21 cellular contexts compared by ENCODE assay signal in genomic region chr11:71265559-71266092, GRCh38. TPM values are rescaled to one million over a fixed set of nuclear protein-coding genes. Genes with fewer than 3 reads are reported as not detected.
"Had no signal": no experiment of that assay in that cellular context is flagged by ENCODE, and none has a peak within 500 bp of the region (broad histone marks: within the 10 kb centered on the region; RNA-seq: fewer than 3 reads in every experiment).

No MANE protein-coding gene starts in this region.

- ATAC-seq: activated CD8-positive, alpha-beta T cell treated with anti-CD3 and anti-CD28 coated beads, Interleukin-2, amount 10 ng/mL, durations not matched to agents 7 days and 5 days; left cardiac atrium; naive thymus-derived CD4-positive, alpha-beta T cell had no signal

- H3K79me2 ChIP-seq: hepatocyte had no signal

- H3K9me3 ChIP-seq: colonic mucosa, esophagus muscularis mucosa, prostate gland, tibial artery, uterus had no signal

- H3K4me1 Mint-ChIP-seq: activated CD4-positive, alpha-beta T cell treated with anti-CD3 and anti-CD28 coated beads, Interleukin-2, amount 10 ng/mL, durations not matched to agents 7 days and 5 days; activated naive CD8-positive, alpha-beta T cell treated with anti-CD3 and anti-CD28 coated beads for 36 hours; naive thymus-derived CD4-positive, alpha-beta T cell; neural crest cell had no signal

- H3K4me3 ChIP-seq: colonic mucosa, dorsolateral prefrontal cortex, esophagus muscularis mucosa, hepatocyte, prostate gland, tibial artery, uterus had no signal

- H3K36me3 Mint-ChIP-seq: activated naive CD8-positive, alpha-beta T cell treated with anti-CD3 and anti-CD28 coated beads for 36 hours; naive thymus-derived CD4-positive, alpha-beta T cell had no signal

- H3K27ac Mint-ChIP-seq: activated CD4-positive, alpha-beta T cell treated with anti-CD3 and anti-CD28 coated beads, Interleukin-2, amount 10 ng/mL, durations not matched to agents 7 days and 5 days; activated CD8-positive, alpha-beta T cell treated with anti-CD3 and anti-CD28 coated beads, Interleukin-2, amount 10 ng/mL, durations not matched to agents 7 days and 5 days; activated naive CD8-positive, alpha-beta T cell treated with anti-CD3 and anti-CD28 coated beads for 36 hours; activated T-helper 1 cell treated with anti-CD3 and anti-CD28 coated beads, Interleukin-12 subunit alpha, Interleukin-12 subunit beta, Interleukin-2, Interleukin-4 antibody, amounts not matched to agents 30 ng/mL and 10 ng/mL and 1 ng/mL, durations not matched to agents 14 hours and 24 hours and 36 hours; naive thymus-derived CD4-positive, alpha-beta T cell had no signal

- H2AFZ ChIP-seq: hepatocyte had no signal

- H3K4me1 ChIP-seq: colonic mucosa, esophagus muscularis mucosa, prostate gland, tibial artery, uterus had no signal

- H3K27ac ChIP-seq: colonic mucosa, dorsolateral prefrontal cortex, esophagus muscularis mucosa, hepatocyte, tibial artery, uterus, WERI-Rb-1 had no signal

- H3K9me3 Mint-ChIP-seq: activated CD4-positive, alpha-beta T cell treated with anti-CD3 and anti-CD28 coated beads, Interleukin-2, amount 10 ng/mL, durations not matched to agents 7 days and 5 days; activated naive CD8-positive, alpha-beta T cell treated with anti-CD3 and anti-CD28 coated beads for 36 hours; activated T-helper 1 cell treated with anti-CD3 and anti-CD28 coated beads, Interleukin-12 subunit alpha, Interleukin-12 subunit beta, Interleukin-2, Interleukin-4 antibody, amounts not matched to agents 30 ng/mL and 10 ng/mL and 1 ng/mL, durations not matched to agents 14 hours and 24 hours and 36 hours; naive thymus-derived CD4-positive, alpha-beta T cell; neural crest cell had no signal

- DNase-seq: activated CD4-positive, alpha-beta T cell treated with anti-CD3 and anti-CD28 coated beads, Interleukin-2, amount 10 ng/mL, durations not matched to agents 7 days and 5 days; activated CD4-positive, CD25-positive, alpha-beta regulatory T cell treated with anti-CD3 and anti-CD28 coated beads, Interleukin-2, amount 50 U/mL, for 72 hours; activated CD8-positive, alpha-beta T cell treated with anti-CD3 and anti-CD28 coated beads, Interleukin-2, amount 10 ng/mL, durations not matched to agents 7 days and 5 days; activated naive CD4-positive, alpha-beta T cell; activated naive CD8-positive, alpha-beta T cell treated with anti-CD3 and anti-CD28 coated beads for 36 hours; dorsolateral prefrontal cortex; glutamatergic neuron; left cardiac atrium; naive thymus-derived CD4-positive, alpha-beta T cell; stimulated activated CD4-positive, alpha-beta T cell treated with anti-CD3 and anti-CD28 coated beads, Interleukin-4, amount 100 ng/mL, for 24 hours; stimulated activated naive CD4-positive, alpha-beta T cell treated with Interleukin-2 at 50 U/mL for 16 hours; T-helper 1 cell; tibial artery; uterus; WERI-Rb-1 had no signal

- H3K36me3 ChIP-seq: colonic mucosa, esophagus muscularis mucosa, prostate gland, tibial artery, uterus, WERI-Rb-1 had no signal

- H3K4me3 Mint-ChIP-seq: activated CD4-positive, alpha-beta T cell treated with anti-CD3 and anti-CD28 coated beads, Interleukin-2, amount 10 ng/mL, durations not matched to agents 7 days and 5 days; activated CD8-positive, alpha-beta T cell treated with anti-CD3 and anti-CD28 coated beads, Interleukin-2, amount 10 ng/mL, durations not matched to agents 7 days and 5 days; activated naive CD8-positive, alpha-beta T cell treated with anti-CD3 and anti-CD28 coated beads for 36 hours; activated T-helper 1 cell treated with anti-CD3 and anti-CD28 coated beads, Interleukin-12 subunit alpha, Interleukin-12 subunit beta, Interleukin-2, Interleukin-4 antibody, amounts not matched to agents 30 ng/mL and 10 ng/mL and 1 ng/mL, durations not matched to agents 14 hours and 24 hours and 36 hours; naive thymus-derived CD4-positive, alpha-beta T cell; neural crest cell had no signal

- H3K27me3 Mint-ChIP-seq: activated CD4-positive, alpha-beta T cell treated with anti-CD3 and anti-CD28 coated beads, Interleukin-2, amount 10 ng/mL, durations not matched to agents 7 days and 5 days had no signal

- H3K27me3 ChIP-seq: colonic mucosa, hepatocyte, uterus had no signal

RNA-seq across cellular contexts. Expression of gene SHANK2, which starts 13.2 kb away (rescaled TPM):
- total RNA-seq: activated CD4-positive, alpha-beta T cell treated with anti-CD3 and anti-CD28 coated beads, Interleukin-2, amount 10 ng/mL, durations not matched to agents 7 days and 5 days; activated CD8-positive, alpha-beta T cell treated with anti-CD3 and anti-CD28 coated beads, Interleukin-2, amount 10 ng/mL, durations not matched to agents 7 days and 5 days; activated naive CD8-positive, alpha-beta T cell treated with anti-CD3 and anti-CD28 coated beads for 36 hours; activated T-helper 1 cell treated with anti-CD3 and anti-CD28 coated beads, Interleukin-12 subunit alpha, Interleukin-12 subunit beta, Interleukin-2, Interleukin-4 antibody, amounts not matched to agents 30 ng/mL and 10 ng/mL and 1 ng/mL, durations not matched to agents 14 hours and 24 hours and 36 hours had no signal
- polyA plus RNA-seq: naive thymus-derived CD4-positive, alpha-beta T cell had no signal
